In the genomic region with DNA sequence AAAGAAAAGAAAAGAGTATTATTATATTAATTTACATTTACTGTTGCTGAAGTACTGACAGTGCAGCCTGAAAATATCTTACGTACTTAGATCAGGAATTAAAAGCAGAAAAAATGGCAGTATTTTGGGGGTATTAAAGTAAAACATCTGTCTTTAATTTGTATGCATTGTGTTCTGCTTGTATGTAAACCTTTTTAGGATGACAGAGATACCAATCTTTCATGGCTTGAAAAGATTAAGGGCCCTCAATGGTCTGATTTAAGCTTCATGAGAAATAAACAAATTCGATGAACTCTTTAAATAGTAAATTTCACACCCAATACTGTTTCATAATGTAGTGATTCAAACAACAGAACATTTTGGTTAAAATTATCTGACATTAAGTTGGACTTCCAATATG, we compare ENCODE assay signal across 35 cellular contexts.
"Had no signal": no experiment of that assay in that cellular context is flagged by ENCODE, and none has a peak within 500 bp of the region (broad histone marks: within the 10 kb centered on the region; RNA-seq: fewer than 3 reads in every experiment).

No MANE protein-coding gene starts in this region.

- FAIRE-seq: bronchial epithelial cell, TTC549 had no signal

- H3K36me3 ChIP-seq: adrenal gland, cardiac muscle cell had no signal

- DNase-seq: activated B cell treated with CpG ODN at 0.5 μM for 24 hours; activated CD4-positive, alpha-beta memory T cell treated with anti-CD3 and anti-CD28 coated beads, Interleukin-2, amount 10 ng/mL, durations not matched to agents 7 days and 5 days; activated CD4-positive, alpha-beta T cell treated with anti-CD3 and anti-CD28 coated beads for 4 hours; activated CD4-positive, alpha-beta T cell treated with anti-CD3 and anti-CD28 coated beads, Interleukin-2, amount 50 U/mL, for 1 hour; activated CD4-positive, alpha-beta T cell treated with anti-CD3 and anti-CD28 coated beads, Interleukin-2, amount 50 U/mL, for 4 hours; activated CD4-positive, CD25-positive, alpha-beta regulatory T cell treated with anti-CD3 and anti-CD28 coated beads, Interleukin-2, amount 50 U/mL, for 72 hours; activated CD8-positive, alpha-beta memory T cell treated with anti-CD3 and anti-CD28 coated beads for 24 hours; activated CD8-positive, alpha-beta memory T cell treated with anti-CD3 and anti-CD28 coated beads, Interleukin-2, amount 50 U/mL, for 48 hours; activated effector memory CD4-positive, alpha-beta T cell treated with Interleukin-2 at 50 U/mL for 16 hours; activated gamma-delta T cell; activated naive CD4-positive, alpha-beta T cell treated with Interleukin-2 at 50 U/mL for 16 hours; activated naive CD8-positive, alpha-beta T cell treated with anti-CD3 and anti-CD28 coated beads, Interleukin-2, amount 10 ng/mL, durations not matched to agents 7 days and 5 days; activated naive CD8-positive, alpha-beta T cell treated with anti-CD3 and anti-CD28 coated beads, Interleukin-2, amount 50 U/mL, for 24 hours; activated T-cell treated with anti-CD3 and anti-CD28 coated beads, Interleukin-2, amount 50 U/mL, for 24 hours; activated T-cell treated with anti-CD3 and anti-CD28 coated beads, Interleukin-2, amount 50 U/mL, for 48 hours; adrenal gland; amniotic stem cell; aorta; caudate nucleus; cerebellar nuclear complex; T-cell; T-helper 9 cell had no signal

- H3K27ac ChIP-seq: adrenal gland, cardiac muscle cell, VCaP had no signal

- H3K4me1 Mint-ChIP-seq: activated B cell treated with CpG ODN at 0.5 μM for 24 hours had no signal

- H3K27me3 Mint-ChIP-seq: activated B cell treated with CpG ODN at 0.5 μM for 24 hours; activated CD4-positive, alpha-beta memory T cell treated with anti-CD3 and anti-CD28 coated beads, Interleukin-2, amount 10 ng/mL, durations not matched to agents 7 days and 5 days; activated CD4-positive, alpha-beta T cell treated with anti-CD3 and anti-CD28 coated beads, Interleukin-2, amount 10 ng/mL, durations not matched to agents 24 days and 14 days; activated CD8-positive, alpha-beta memory T cell treated with anti-CD3 and anti-CD28 coated beads, Interleukin-2, amount 10 ng/mL, durations not matched to agents 7 days and 5 days; activated naive CD4-positive, alpha-beta T cell treated with anti-CD3 and anti-CD28 coated beads, Interleukin-2, amount 10 ng/mL, durations not matched to agents 7 days and 5 days; activated naive CD4-positive, alpha-beta T cell treated with anti-CD3 and anti-CD28 coated beads, Interleukin-2, amount 50 U/mL, for 24 hours; activated naive CD8-positive, alpha-beta T cell; activated naive CD8-positive, alpha-beta T cell treated with anti-CD3 and anti-CD28 coated beads, Interleukin-2, amount 10 ng/mL, durations not matched to agents 7 days and 5 days; activated naive CD8-positive, alpha-beta T cell treated with anti-CD3 and anti-CD28 coated beads, Interleukin-2, amount 50 U/mL, for 24 hours; activated T-cell treated with anti-CD3 and anti-CD28 coated beads, Interleukin-2, amount 50 U/mL, for 24 hours; brain; central memory CD8-positive, alpha-beta T cell; T-cell had no signal

- H3K27me3 ChIP-seq: adrenal gland, cardiac muscle cell had no signal

- H3K9me3 ChIP-seq: adrenal gland had no signal

- H3K4me3 Mint-ChIP-seq: activated B cell treated with CpG ODN at 0.5 μM for 24 hours; activated CD4-positive, alpha-beta memory T cell treated with anti-CD3 and anti-CD28 coated beads, Interleukin-2, amount 10 ng/mL, durations not matched to agents 7 days and 5 days; activated CD4-positive, alpha-beta T cell treated with anti-CD3 and anti-CD28 coated beads, Interleukin-2, amount 10 ng/mL, durations not matched to agents 24 days and 14 days; activated CD8-positive, alpha-beta memory T cell treated with anti-CD3 and anti-CD28 coated beads, Interleukin-2, amount 10 ng/mL, durations not matched to agents 7 days and 5 days; activated naive CD4-positive, alpha-beta T cell treated with anti-CD3 and anti-CD28 coated beads, Interleukin-2, amount 10 ng/mL, durations not matched to agents 7 days and 5 days; activated naive CD4-positive, alpha-beta T cell treated with anti-CD3 and anti-CD28 coated beads, Interleukin-2, amount 50 U/mL, for 24 hours; activated naive CD8-positive, alpha-beta T cell; activated naive CD8-positive, alpha-beta T cell treated with anti-CD3 and anti-CD28 coated beads, Interleukin-2, amount 10 ng/mL, durations not matched to agents 7 days and 5 days; activated naive CD8-positive, alpha-beta T cell treated with anti-CD3 and anti-CD28 coated beads, Interleukin-2, amount 50 U/mL, for 24 hours; activated T-cell treated with anti-CD3 and anti-CD28 coated beads, Interleukin-2, amount 50 U/mL, for 24 hours; brain; central memory CD8-positive, alpha-beta T cell; T-cell; T-helper 2 cell treated with Interferon-gamma antibody and Interleukin-4, amounts not matched to agents 5 μg/mL and 100 μg/mL, for 36 hours had no signal

- H3K9me3 Mint-ChIP-seq: activated B cell treated with CpG ODN at 0.5 μM for 24 hours; activated naive CD4-positive, alpha-beta T cell treated with anti-CD3 and anti-CD28 coated beads, Interleukin-2, amount 50 U/mL, for 24 hours; activated naive CD8-positive, alpha-beta T cell treated with anti-CD3 and anti-CD28 coated beads, Interleukin-2, amount 50 U/mL, for 24 hours; activated T-cell treated with anti-CD3 and anti-CD28 coated beads, Interleukin-2, amount 50 U/mL, for 24 hours; activated T-helper 2 cell treated with anti-CD3 and anti-CD28 coated beads, Interferon-gamma antibody, Interleukin-2, Interleukin-4, amounts not matched to agents 10 μg/mL and 5 μg/mL and 100 μg/mL, durations not matched to agents 14 hours and 24 hours and 36 hours; brain; central memory CD8-positive, alpha-beta T cell; T-helper 2 cell treated with Interferon-gamma antibody and Interleukin-4, amounts not matched to agents 5 μg/mL and 100 μg/mL, for 36 hours had no signal

- H3K4me3 ChIP-seq: adrenal gland, cardiac muscle cell had no signal

- H3K27ac Mint-ChIP-seq: activated B cell treated with CpG ODN at 0.5 μM for 24 hours; activated naive CD4-positive, alpha-beta T cell treated with anti-CD3 and anti-CD28 coated beads, Interleukin-2, amount 10 ng/mL, durations not matched to agents 7 days and 5 days; activated naive CD4-positive, alpha-beta T cell treated with anti-CD3 and anti-CD28 coated beads, Interleukin-2, amount 50 U/mL, for 24 hours; activated naive CD8-positive, alpha-beta T cell; T-helper 2 cell treated with Interferon-gamma antibody and Interleukin-4, amounts not matched to agents 5 μg/mL and 100 μg/mL, for 36 hours had no signal
